6 cellular contexts compared by ENCODE assay signal in genomic region chr10:69741671-69742355, GRCh38. TPM values are rescaled to one million over a fixed set of nuclear protein-coding genes. Genes with fewer than 3 reads are reported as not detected.
"Had no signal": no experiment of that assay in that cellular context is flagged by ENCODE, and none has a peak within 500 bp of the region (broad histone marks: within the 10 kb centered on the region; RNA-seq: fewer than 3 reads in every experiment).

No MANE protein-coding gene starts in this region.

- ATAC-seq: HepG2, K562 had no signal

- H3K4me3 ChIP-seq: K562 had no signal

- H3K9me3 Mint-ChIP-seq: IgD-negative memory B cell had no signal

- H3K27ac ChIP-seq: HL-60 had no signal

- H3K4me3 Mint-ChIP-seq: IgD-negative memory B cell had no signal

- H3K36me3 Mint-ChIP-seq: IgD-negative memory B cell had no signal

- H3K27ac Mint-ChIP-seq: IgD-negative memory B cell had no signal

- DNase-seq: KBM-7, KG1 had no signal

RNA-seq across cellular contexts. Expression of gene COL13A1, which starts 59.9 kb away (rescaled TPM):
- total RNA-seq: HepG2, K562 had no signal
- polyA plus RNA-seq: IgD-negative memory B cell, K562 had no signal
